ENCODE assay signal across 1 cellular context in the genomic region with DNA sequence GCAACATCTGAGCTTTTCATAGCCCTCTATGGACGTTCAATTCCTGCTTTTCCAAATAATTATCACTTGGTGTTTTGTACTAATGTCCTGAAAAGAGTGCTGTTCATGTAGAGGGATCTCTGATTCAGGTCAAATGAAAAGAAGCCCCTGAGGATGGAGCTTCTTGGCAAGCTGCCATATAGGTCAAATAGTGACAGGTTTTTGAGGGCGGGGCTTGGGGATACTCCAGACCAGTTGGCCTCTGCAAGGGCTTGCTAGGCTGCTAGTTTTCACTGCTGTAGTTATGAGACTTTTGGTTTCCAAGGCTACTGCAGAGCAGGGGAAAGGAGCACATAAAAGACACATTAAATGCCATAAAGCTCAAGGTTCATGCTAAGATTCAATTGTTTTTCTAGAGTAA.
TF ChIP-seq lines count a peak whose summit lies in the region.

No MANE protein-coding gene starts in this region.

TF ChIP-seq in HCT116, 20 proteins besides CTCF, POLR2A, EP300 and RAD21 (continued from another document):
- TF ChIP-seq, protein P1, sequence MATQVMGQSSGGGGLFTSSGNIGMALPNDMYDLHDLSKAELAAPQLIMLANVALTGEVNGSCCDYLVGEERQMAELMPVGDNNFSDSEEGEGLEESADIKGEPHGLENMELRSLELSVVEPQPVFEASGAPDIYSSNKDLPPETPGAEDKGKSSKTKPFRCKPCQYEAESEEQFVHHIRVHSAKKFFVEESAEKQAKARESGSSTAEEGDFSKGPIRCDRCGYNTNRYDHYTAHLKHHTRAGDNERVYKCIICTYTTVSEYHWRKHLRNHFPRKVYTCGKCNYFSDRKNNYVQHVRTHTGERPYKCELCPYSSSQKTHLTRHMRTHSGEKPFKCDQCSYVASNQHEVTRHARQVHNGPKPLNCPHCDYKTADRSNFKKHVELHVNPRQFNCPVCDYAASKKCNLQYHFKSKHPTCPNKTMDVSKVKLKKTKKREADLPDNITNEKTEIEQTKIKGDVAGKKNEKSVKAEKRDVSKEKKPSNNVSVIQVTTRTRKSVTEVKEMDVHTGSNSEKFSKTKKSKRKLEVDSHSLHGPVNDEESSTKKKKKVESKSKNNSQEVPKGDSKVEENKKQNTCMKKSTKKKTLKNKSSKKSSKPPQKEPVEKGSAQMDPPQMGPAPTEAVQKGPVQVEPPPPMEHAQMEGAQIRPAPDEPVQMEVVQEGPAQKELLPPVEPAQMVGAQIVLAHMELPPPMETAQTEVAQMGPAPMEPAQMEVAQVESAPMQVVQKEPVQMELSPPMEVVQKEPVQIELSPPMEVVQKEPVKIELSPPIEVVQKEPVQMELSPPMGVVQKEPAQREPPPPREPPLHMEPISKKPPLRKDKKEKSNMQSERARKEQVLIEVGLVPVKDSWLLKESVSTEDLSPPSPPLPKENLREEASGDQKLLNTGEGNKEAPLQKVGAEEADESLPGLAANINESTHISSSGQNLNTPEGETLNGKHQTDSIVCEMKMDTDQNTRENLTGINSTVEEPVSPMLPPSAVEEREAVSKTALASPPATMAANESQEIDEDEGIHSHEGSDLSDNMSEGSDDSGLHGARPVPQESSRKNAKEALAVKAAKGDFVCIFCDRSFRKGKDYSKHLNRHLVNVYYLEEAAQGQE (IDR thresholded peaks at IDR 0.05; ENCODE audit: low read depth) = no peak
- no peak for TF ChIP-seq CBX3 (IDR thresholded peaks at IDR 0.05; ENCODE audit: low read depth)
- no peak for TF ChIP-seq EGR1 (IDR thresholded peaks at IDR 0.05; ENCODE audit: low read depth)
- TF ChIP-seq ELF1 (IDR thresholded peaks at IDR 0.05; ENCODE audit: borderline replicate concordance, low read depth) = no peak
- TF ChIP-seq JUND (IDR thresholded peaks at IDR 0.05) = no peak
- no peak for TF ChIP-seq SP1 (IDR thresholded peaks at IDR 0.05; ENCODE audit: low read depth)
- no peak for TF ChIP-seq CEBPB (IDR thresholded peaks at IDR 0.05; ENCODE audit: low read depth)
- TF ChIP-seq SIN3A (IDR thresholded peaks at IDR 0.05; ENCODE audit: low read depth) = no peak
- no peak for TF ChIP-seq TCF7L2 (IDR thresholded peaks at IDR 0.05; ENCODE audit: borderline replicate concordance, extremely low read depth, insufficient read depth, insufficient read length)
- TF ChIP-seq, protein P2, sequence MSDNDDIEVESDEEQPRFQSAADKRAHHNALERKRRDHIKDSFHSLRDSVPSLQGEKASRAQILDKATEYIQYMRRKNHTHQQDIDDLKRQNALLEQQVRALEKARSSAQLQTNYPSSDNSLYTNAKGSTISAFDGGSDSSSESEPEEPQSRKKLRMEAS (IDR thresholded peaks at IDR 0.05) = no peak
- no peak for TF ChIP-seq EZH2phosphoT487 (IDR thresholded peaks at IDR 0.05; ENCODE audit: borderline replicate concordance)
